ENCODE assay signal across 17 cellular contexts in the genomic region with DNA sequence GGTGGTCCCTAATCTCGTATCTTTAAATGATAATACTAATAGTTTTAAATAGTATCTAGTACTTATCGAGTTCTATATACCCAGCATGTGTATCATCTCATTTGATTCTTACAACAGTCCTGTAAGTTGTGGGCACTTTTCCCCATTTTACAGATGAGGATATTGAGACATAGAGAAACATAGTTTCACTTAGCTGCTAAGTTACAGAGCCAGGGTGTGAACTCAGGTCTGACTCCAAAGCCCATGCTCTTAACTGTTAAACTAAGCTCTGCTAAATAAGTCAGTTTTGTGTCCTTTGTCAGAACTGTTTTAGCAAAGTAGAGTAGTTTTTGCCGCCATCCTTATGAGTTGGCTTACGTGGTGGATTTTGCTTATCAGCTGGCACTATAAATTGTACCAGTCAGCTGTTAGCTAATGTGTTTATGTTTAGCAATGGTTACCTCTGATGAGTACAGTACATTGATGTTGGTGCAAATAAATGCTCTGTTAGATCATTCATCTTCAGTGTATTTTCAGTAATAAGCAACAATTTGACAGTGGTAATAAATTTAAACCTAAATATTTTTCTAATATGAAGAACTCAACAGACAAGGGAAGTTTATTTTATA. TPM values are rescaled to one million over a fixed set of nuclear protein-coding genes. Genes with fewer than 3 reads are reported as not detected.
A peak's percentile ranks its signal among the peaks of the same experiment; 100 is the strongest.
DNase-seq lines count a peak whose midpoint lies in the region; TF ChIP-seq lines count a peak whose summit lies in the region.
"Had no signal": no experiment of that assay in that cellular context is flagged by ENCODE, and none has a peak within 500 bp of the region (broad histone marks: within the 10 kb centered on the region; RNA-seq: fewer than 3 reads in every experiment).

No MANE protein-coding gene starts in this region.

- CTCF ChIA-PET in MCF 10A (lab: Yijun Ruan, JAX), result interaction anchor here (0.7 to 2.2 kb wide), 6 partner anchors 9 to 120 kb away, joined by 3 to 8 read pairs (median 3); a partner anchor contains a TSS
- CTCF ChIA-PET in Calu3 (lab: Charles Lee), result interaction anchor here (0.6 kb wide), 1 partner anchor 10 kb away, joined by 3 read pairs; no protein-coding TSS in a partner anchor

- H3K27me3 Mint-ChIP-seq in MCF 10A (ENCODE audit: insufficient read depth, unreplicated experiment), result no peaks in the 10 kb centered on the region
- no peaks in the 10 kb centered on the region for H3K27me3 Mint-ChIP-seq in Calu3 (ENCODE audit: unreplicated experiment)
- H3K27me3 Mint-ChIP-seq in nephron (ENCODE audit: low read depth), result no peaks in the 10 kb centered on the region
- H3K27me3 Mint-ChIP-seq: CD8-positive, alpha-beta memory T cell had no signal

- no peak overlapping the region for H3K4me3 Mint-ChIP-seq in MCF 10A (ENCODE audit: unreplicated experiment)
- H3K4me3 Mint-ChIP-seq in Calu3 (ENCODE audit: low read depth, unreplicated experiment), result no peak overlapping the region
- no peak overlapping the region for H3K4me3 Mint-ChIP-seq in nephron
- H3K4me3 Mint-ChIP-seq: CD8-positive, alpha-beta memory T cell had no signal

- peaks cover 13% of the 10 kb centered on the region for H3K4me1 Mint-ChIP-seq in MCF 10A (ENCODE audit: insufficient read depth, unreplicated experiment)
- H3K4me1 Mint-ChIP-seq in Calu3 (ENCODE audit: low read depth, unreplicated experiment), result peaks cover 19% of the 10 kb centered on the region
- H3K4me1 Mint-ChIP-seq in nephron, result peaks cover 15% of the 10 kb centered on the region

- H3K4me3 ChIP-seq in breast epithelium, result no peak overlapping the region
- H3K4me3 ChIP-seq: BLaER1, HAP-1 had no signal

- no peak overlapping the region for H3K27ac ChIP-seq in breast epithelium
- H3K27ac ChIP-seq: 22Rv1, BLaER1 had no signal

- H3K9me3 Mint-ChIP-seq in MCF 10A (ENCODE audit: unreplicated experiment) (no peaks in the 10 kb centered on the region), Calu3 (ENCODE audit: low read depth, unreplicated experiment) (no peaks in the 10 kb centered on the region), nephron (no peaks in the 10 kb centered on the region)
- H3K9me3 Mint-ChIP-seq: CD8-positive, alpha-beta memory T cell had no signal

- no peaks in the 10 kb centered on the region for H3K9me3 ChIP-seq in breast epithelium
- H3K9me3 ChIP-seq: BLaER1, Caco-2, HAP-1 had no signal

- intact Hi-C loops in MCF 10A (cut with micrococcal nuclease), result no loop called here
- intact Hi-C loops in breast epithelium (cut with DNase I; ENCODE audit: low total_unique reads), result no loop called here
- intact Hi-C loops in Calu3 (cut with micrococcal nuclease; ENCODE audit: unreplicated experiment), result no loop called here

- no peak for TF ChIP-seq POLR2A in breast epithelium (IDR thresholded peaks at IDR 0.05)

- H3K27ac Mint-ChIP-seq in MCF 10A (ENCODE audit: low read depth, unreplicated experiment) (peak overlapping the region; percentile 18), Calu3 (ENCODE audit: unreplicated experiment) (peak overlapping the region; percentile 4), nephron (peak overlapping the region in 2 of 3 experiments; percentile 77 to 83)

- no peaks in the 10 kb centered on the region for H3K27me3 ChIP-seq in breast epithelium
- H3K27me3 ChIP-seq: BLaER1 had no signal

- H3K36me3 Mint-ChIP-seq in MCF 10A (ENCODE audit: insufficient read depth, unreplicated experiment), result peaks cover 36% of the 10 kb centered on the region
- H3K36me3 Mint-ChIP-seq in Calu3 (ENCODE audit: insufficient read depth, unreplicated experiment), result peaks cover 6% of the 10 kb centered on the region
- peaks cover 46% of the 10 kb centered on the region for H3K36me3 Mint-ChIP-seq in nephron (ENCODE audit: low read depth)

- POLR2A ChIA-PET in MCF 10A (lab: Yijun Ruan, JAX), result interaction anchor here (0.9 to 4.3 kb wide), 6 partner anchors 9 to 104 kb away, joined by 3 to 52 read pairs (median 4); a partner anchor contains a TSS

- BruUV-seq in MCF 10A (replicated peaks; lab: Mats Ljungman, UMichigan) (no TSS peak), Calu3 (replicated peaks; lab: Mats Ljungman, UMichigan) (no TSS peak)

- no peaks in the 10 kb centered on the region for H3K4me1 ChIP-seq in breast epithelium
- H3K4me1 ChIP-seq: BLaER1, Caco-2, HAP-1 had no signal

- no peak for TF ChIP-seq CTCF in MCF 10A (IDR thresholded peaks at IDR 0.05; ENCODE audit: unreplicated experiment)
- TF ChIP-seq CTCF in breast epithelium (IDR thresholded peaks at IDR 0.05), result no peak
- no peak for TF ChIP-seq CTCF in Calu3 (IDR thresholded peaks at IDR 0.05; ENCODE audit: unreplicated experiment)
- TF ChIP-seq CTCF in nephron (IDR thresholded peaks at IDR 0.05; ENCODE audit: unreplicated experiment in 3 of 3), result no peak

- no peak for DNase-seq in MCF 10A (ENCODE audit: unreplicated experiment)
- no peak for DNase-seq in breast epithelium (ENCODE audit: low spot score in 2 of 2)
- DNase-seq in Calu3, result no peak
- peak; percentile 76 for DNase-seq in amniotic epithelial cell (ENCODE audit: low read depth)
- no peak for DNase-seq in NCI-H2227 (lab: John Stamatoyannopoulos, UW; ENCODE audit: unreplicated experiment)
- no peak for DNase-seq in nucleus accumbens (lab: John Stamatoyannopoulos, UW)
- no peak for DNase-seq in NCI-H146 treated with DMSO at 0.1 percent for 48 hours (lab: John Stamatoyannopoulos, UW; ENCODE audit: unreplicated experiment)
- DNase-seq: AML-193; Caco-2; CD8-positive, alpha-beta memory T cell; DMS53; GF-D8; GOT3 had no signal

- peaks cover 4% of the 10 kb centered on the region for H3K36me3 ChIP-seq in breast epithelium

RNA-seq across cellular contexts. Expression of a gene that starts 12.1 kb away (rescaled TPM):
- total RNA-seq in MCF 10A (2022) (37.7 and 70.8 TPM in 2 replicates), breast epithelium (100 to 1,000 TPM in 1 of 3 donors, 10 to 100 TPM in 2; 49.1 to 113 (median 56.0) TPM), Calu3 (2022) (18.2 and 21.0 TPM in 2 replicates)

Comparison
In these comparisons a context has a peak if more than half of its experiments do, and no peak if none do; other contexts are left out.
1. H3K27ac Mint-ChIP-seq: peak in every context shown above with its lines; median percentile 80 in nephron; 18 in MCF 10A; 4 in Calu3.